ENCODE assay signal across 1 cellular context in the genomic region with DNA sequence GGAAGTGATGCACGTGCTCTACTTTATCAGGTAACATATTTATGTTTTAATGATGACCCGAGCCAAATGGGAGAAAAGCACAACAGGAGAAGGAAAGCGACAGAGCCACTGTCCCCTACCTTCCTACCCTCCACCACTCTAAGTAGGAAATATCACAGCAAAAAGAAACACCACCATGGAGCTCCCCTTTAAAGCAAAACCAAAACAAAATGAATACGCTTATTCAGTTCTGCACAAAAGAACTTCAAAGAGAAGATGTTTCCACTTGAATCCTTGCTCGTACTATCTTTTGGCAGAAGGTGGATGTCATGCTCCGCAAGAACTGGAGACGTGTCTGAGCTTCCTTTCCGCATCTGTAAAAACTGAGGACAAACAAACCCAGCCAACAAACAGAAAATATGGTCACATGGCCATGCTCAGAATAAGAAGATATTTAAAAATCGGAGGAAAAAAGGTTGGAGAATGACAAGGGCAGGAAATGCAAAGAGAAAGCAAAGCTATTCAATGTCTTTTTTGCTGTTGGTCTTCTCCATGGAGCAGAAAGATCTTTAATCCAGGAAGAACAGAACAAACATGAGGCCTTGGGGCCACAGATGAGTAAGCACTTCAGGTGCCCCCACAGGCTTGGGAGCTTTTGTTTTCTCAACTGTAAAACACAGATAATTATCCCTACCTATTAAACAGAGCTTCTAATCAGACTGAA.
TF ChIP-seq lines count a peak whose summit lies in the region.

No MANE protein-coding gene starts in this region.

TF ChIP-seq in IMR-90, 13 proteins besides CTCF, POLR2A, EP300 and RAD21 (continued from another document):
- TF ChIP-seq CHD1 (IDR thresholded peaks at IDR 0.05; ENCODE audit: low read depth, low read length) = no peak
- TF ChIP-seq USF2 (IDR thresholded peaks at IDR 0.05; ENCODE audit: low read depth, low read length) = no peak
- no peak for TF ChIP-seq MAZ (IDR thresholded peaks at IDR 0.05; ENCODE audit: borderline replicate concordance, low read depth, low read length)
- TF ChIP-seq FOS (IDR thresholded peaks at IDR 0.05; ENCODE audit: low read depth, low read length) = no peak
- TF ChIP-seq BHLHE40 (IDR thresholded peaks at IDR 0.05; ENCODE audit: low read depth, low read length) = no peak
- no peak for TF ChIP-seq CEBPB (IDR thresholded peaks at IDR 0.05; ENCODE audit: low read depth, low read length)
- no peak for TF ChIP-seq NFE2L2 (IDR thresholded peaks at IDR 0.05; ENCODE audit: low read depth, low read length)
